ENCODE assay signal across 13 cellular contexts in the genomic region with DNA sequence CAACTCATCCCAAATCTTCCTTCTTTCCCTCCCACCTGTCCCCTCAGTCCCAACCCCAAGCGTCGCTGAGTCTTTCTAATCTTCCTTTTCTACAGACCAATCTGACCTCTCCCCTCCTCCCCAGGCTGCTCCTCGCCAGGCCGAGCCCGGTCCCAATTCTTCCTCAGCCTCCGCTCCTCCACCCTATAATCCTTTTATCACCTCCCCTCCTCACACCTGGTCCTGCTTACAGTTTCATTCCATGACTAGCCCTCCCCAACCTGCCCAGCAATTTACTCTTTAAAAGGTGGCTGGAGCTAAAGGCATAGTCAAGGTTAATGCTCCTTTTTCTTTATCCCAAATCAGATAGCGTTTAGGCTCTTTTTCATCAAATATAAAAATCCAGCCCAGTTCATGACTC. TPM values are rescaled to one million over a fixed set of nuclear protein-coding genes. Genes with fewer than 3 reads are reported as not detected.
"Had no signal": no experiment of that assay in that cellular context is flagged by ENCODE, and none has a peak within 500 bp of the region (broad histone marks: within the 10 kb centered on the region; RNA-seq: fewer than 3 reads in every experiment).

No MANE protein-coding gene starts in this region.

RNA-seq across cellular contexts. Expression of a gene that starts 52.3 kb away (rescaled TPM):
- total RNA-seq: activated B cell treated with CpG ODN at 0.5 μM for 24 hours; activated CD4-positive, alpha-beta memory T cell treated with anti-CD3 and anti-CD28 coated beads for 36 hours; activated CD4-positive, alpha-beta memory T cell treated with anti-CD3 and anti-CD28 coated beads, Interleukin-2, amount 10 ng/mL, durations not matched to agents 7 days and 5 days; activated CD4-positive, alpha-beta T cell treated with anti-CD3 and anti-CD28 coated beads for 36 hours; activated CD4-positive, alpha-beta T cell treated with anti-CD3 and anti-CD28 coated beads, Interleukin-2, amount 10 ng/mL, durations not matched to agents 24 days and 14 days; activated CD4-positive, alpha-beta T cell treated with anti-CD3 and anti-CD28 coated beads, Interleukin-2, amount 10 ng/mL, durations not matched to agents 7 days and 5 days; activated CD8-positive, alpha-beta memory T cell treated with anti-CD3 and anti-CD28 coated beads for 36 hours; activated CD8-positive, alpha-beta memory T cell treated with anti-CD3 and anti-CD28 coated beads, Interleukin-2, amount 10 ng/mL, durations not matched to agents 7 days and 5 days; activated CD8-positive, alpha-beta T cell treated with anti-CD3 and anti-CD28 coated beads for 36 hours; activated CD8-positive, alpha-beta T cell treated with anti-CD3 and anti-CD28 coated beads, Interleukin-2, amount 10 ng/mL, durations not matched to agents 7 days and 5 days; T-helper 1 cell treated with Interleukin-12 subunit alpha and Interleukin-12 subunit beta and Interleukin-4 antibody, amounts not matched to agents 30 ng/mL and 1 ng/mL, for 36 hours; T-helper 17 cell; T-helper 2 cell treated with Interferon-gamma antibody and Interleukin-4, amounts not matched to agents 100 ng/mL and 5 ng/mL, for 36 hours had no signal
